8 cellular contexts compared by ENCODE assay signal in the genomic region with DNA sequence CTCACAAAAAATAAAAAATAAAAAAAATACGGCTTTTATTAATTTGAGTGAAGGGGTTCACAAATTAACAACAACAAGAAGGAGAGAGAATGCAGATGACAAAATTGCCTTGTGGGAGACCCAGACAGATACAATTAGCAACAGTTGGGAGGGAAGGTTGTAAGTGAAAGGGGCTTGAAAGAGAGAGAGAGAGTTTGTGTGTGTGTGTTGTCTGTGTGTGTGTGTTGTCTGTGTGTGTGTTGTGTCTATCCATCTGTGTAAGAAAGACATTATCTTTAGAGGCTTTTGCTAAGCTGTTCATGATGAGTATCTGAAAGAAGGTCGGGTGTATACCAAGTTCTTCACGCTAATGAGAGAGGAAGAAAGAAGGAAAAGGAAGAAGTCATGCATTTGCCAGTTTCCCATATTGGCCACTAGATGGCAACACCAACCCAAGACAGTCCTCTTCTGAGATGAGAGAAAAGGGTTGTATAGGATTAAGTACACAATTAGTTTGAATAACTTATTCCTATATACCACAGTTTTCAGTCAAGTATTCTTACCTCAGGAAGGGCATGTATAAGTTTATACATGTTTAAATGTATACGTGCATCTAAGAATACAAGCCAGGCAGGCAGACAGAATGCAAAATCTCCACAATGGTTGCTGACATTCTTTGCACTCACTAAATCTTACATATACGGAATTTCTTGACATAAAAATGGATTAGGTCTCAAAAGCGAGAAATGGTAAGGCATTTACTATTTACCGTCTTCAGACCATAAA.
A peak's percentile ranks its signal among the peaks of the same experiment; 100 is the strongest.
DNase-seq lines count a peak whose midpoint lies in the region; ATAC-seq and TF ChIP-seq lines count a peak whose summit lies in the region.

No MANE protein-coding gene starts in this region.

- DNase-seq in NCI-H1417 (lab: John Stamatoyannopoulos, UW): peak; percentile 33 to 79 (median 42)
- DNase-seq in NCI-H1417 treated with DMSO at 0.1 percent for 48 hours (lab: John Stamatoyannopoulos, UW): no peak
- peak in 45 of 76 experiments; percentile 7 to 76 (median 52) for DNase-seq in HUDEP-2 (lab: John Stamatoyannopoulos, UW; ENCODE audit: unreplicated experiment in 76 of 76)
- peak in 2 of 3 donors; percentile 21 to 64 for DNase-seq in Peyer's patch
- DNase-seq in body of pancreas: peak; percentile 43 to 60 (median 52)
- peak; percentile 33 for DNase-seq in iPS DF 6.9 (ENCODE audit: low read depth, low spot score)

- H3K9me3 ChIP-seq in Peyer's patch: no peaks in the 10 kb centered on the region
- H3K9me3 ChIP-seq in body of pancreas: no peaks in the 10 kb centered on the region
- no peaks in the 10 kb centered on the region for H3K9me3 ChIP-seq in iPS DF 6.9 (ENCODE audit: control insufficient read depth, insufficient read depth, low read length)
- H3K9me3 ChIP-seq in skeletal muscle tissue (ENCODE audit: control insufficient read depth in 3 of 3, low read length in 3 of 3): no peaks in the 10 kb centered on the region

- H3K27ac ChIP-seq in Peyer's patch (peak overlapping the region in 3 of 4 donors; percentile 23 to 50 (median 49)), body of pancreas (peak overlapping the region in 3 of 4 donors; percentile 51 to 75 (median 75)), iPS DF 6.9 (ENCODE audit: low read length) (no peak overlapping the region), skeletal muscle tissue (ENCODE audit: low read depth, low read length) (peak overlapping the region; percentile 33)

- peak; percentile 75 to 95 (median 92) for TF ChIP-seq CTCF in Peyer's patch (IDR thresholded peaks at IDR 0.05)
- TF ChIP-seq CTCF in body of pancreas (IDR thresholded peaks at IDR 0.05): peak; percentile 73 to 93 (median 90)

- H3K36me3 ChIP-seq in Peyer's patch: no peaks in the 10 kb centered on the region
- H3K36me3 ChIP-seq in body of pancreas (replicated peaks in 1 of 2; ENCODE audit: insufficient read depth in 1 of 2, low read depth in 2 of 2): no peaks in the 10 kb centered on the region
- no peaks in the 10 kb centered on the region for H3K36me3 ChIP-seq in iPS DF 6.9 (ENCODE audit: control insufficient read depth, insufficient read depth, low read length)
- no peaks in the 10 kb centered on the region for H3K36me3 ChIP-seq in skeletal muscle tissue (ENCODE audit: control insufficient read depth in 3 of 3, insufficient read depth in 3 of 3, low read length in 3 of 3)

- intact Hi-C loops in body of pancreas (cut with DNase I): loop anchor here (10.0 kb wide), 1 partner anchor 371 kb away; a partner anchor contains a TSS

- peak overlapping the region; percentile 36 to 70 (median 50) for H3K9ac ChIP-seq in skeletal muscle tissue (ENCODE audit: low read depth in 1 of 3, low read length in 3 of 3)

- WGBS in body of pancreas, 2 donors: 5 to 7% methylated on average over 7 of the region's 7 CpGs
- no CpG with 5 or more reads among the region's 7 CpGs for WGBS in iPS DF 6.9 (ENCODE audit: insufficient coverage, insufficient read length)

- H3K4me1 ChIP-seq in Peyer's patch (peaks cover 0 to 4% (median under 1%) of the 10 kb centered on the region in 4 donors), body of pancreas (peaks cover 14% of the 10 kb centered on the region), iPS DF 6.9 (ENCODE audit: control insufficient read depth, insufficient read depth, low read length) (no peaks in the 10 kb centered on the region; the same call in 1 of the 2 replicates), skeletal muscle tissue (ENCODE audit: control insufficient read depth in 3 of 3, insufficient read depth in 3 of 3, low read length in 3 of 3) (no peaks in the 10 kb centered on the region)

- H3K27me3 ChIP-seq in Peyer's patch: no peaks in the 10 kb centered on the region
- no peaks in the 10 kb centered on the region for H3K27me3 ChIP-seq in body of pancreas
- no peaks in the 10 kb centered on the region for H3K27me3 ChIP-seq in iPS DF 6.9 (ENCODE audit: control insufficient read depth, insufficient read depth, low read length)
- no peaks in the 10 kb centered on the region for H3K27me3 ChIP-seq in skeletal muscle tissue (ENCODE audit: control insufficient read depth in 3 of 3, insufficient read depth in 3 of 3, low read length in 3 of 3)

- peak; percentile 72 for ATAC-seq in GM21447 (IDR thresholded peaks at IDR 0.05; ENCODE audit: unreplicated experiment)
- peak; percentile 85 for ATAC-seq in body of pancreas

- no peak for TF ChIP-seq POLR2A in Peyer's patch (IDR thresholded peaks at IDR 0.05)
- TF ChIP-seq POLR2A in body of pancreas (IDR thresholded peaks at IDR 0.05): no peak

- H3K4me3 ChIP-seq in Peyer's patch: peak overlapping the region; percentile 11 to 46 (median 35)
- peak overlapping the region in 1 of 2 donors; percentile 8 for H3K4me3 ChIP-seq in body of pancreas
- H3K4me3 ChIP-seq in iPS DF 6.9 (ENCODE audit: low read length): no peak overlapping the region
- peak overlapping the region; percentile 59 to 77 (median 69) for H3K4me3 ChIP-seq in skeletal muscle tissue (ENCODE audit: low read length in 3 of 3)
